In the genomic region with DNA sequence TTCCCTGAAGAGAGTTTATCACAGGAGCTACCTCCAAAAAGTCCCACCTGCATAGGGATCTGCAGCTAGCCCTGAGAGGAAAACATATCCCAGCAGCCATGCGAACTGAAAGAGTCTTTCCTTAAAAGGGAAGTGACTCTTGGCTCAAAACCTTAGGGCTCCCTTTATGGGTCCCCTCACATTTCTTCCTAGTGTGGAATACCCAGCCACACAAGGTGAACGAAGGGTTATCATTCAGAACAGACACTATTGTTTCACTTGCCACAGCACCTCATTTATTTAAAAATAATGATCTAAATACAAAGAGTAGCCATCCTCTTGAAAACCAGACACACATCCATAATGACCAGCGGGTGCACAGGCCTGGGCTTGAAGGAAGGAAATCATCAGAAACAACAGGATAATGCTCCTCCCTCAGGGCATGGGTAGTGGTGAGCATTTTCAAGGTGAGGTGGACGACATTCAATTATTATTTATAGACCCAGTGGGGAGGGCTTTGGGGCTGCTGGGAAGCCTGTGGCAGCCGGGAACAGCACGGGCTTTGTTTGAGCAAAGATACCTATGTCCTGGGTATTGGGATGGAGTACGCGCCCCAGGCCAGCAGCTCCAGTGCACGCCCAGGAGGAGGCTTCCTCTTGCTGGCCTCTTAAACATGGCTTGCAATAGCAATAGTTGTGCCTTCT, we compare ENCODE assay signal across 16 cellular contexts.
A peak's percentile ranks its signal among the peaks of the same experiment; 100 is the strongest.
DNase-seq lines count a peak whose midpoint lies in the region; ATAC-seq and TF ChIP-seq lines count a peak whose summit lies in the region.
"Had no signal": no experiment of that assay in that cellular context is flagged by ENCODE, and none has a peak within 500 bp of the region (broad histone marks: within the 10 kb centered on the region; RNA-seq: fewer than 3 reads in every experiment).

No MANE protein-coding gene starts in this region.

- intact Hi-C loops in activated CD4-positive, alpha-beta T cell treated with anti-CD3 and anti-CD28 coated beads for 36 hours (cut with DNase I, micrococcal nuclease): no loop called here

- no peak overlapping the region for H3K4me2 ChIP-seq in neural progenitor cell

- H3K27me3 ChIP-seq in gastroesophageal sphincter: peaks cover 4% of the 10 kb centered on the region
- no peaks in the 10 kb centered on the region for H3K27me3 ChIP-seq in neural progenitor cell
- H3K27me3 ChIP-seq: suprapubic skin had no signal

- no peak overlapping the region for H3K9ac ChIP-seq in neural progenitor cell
- H3K9ac ChIP-seq: GM23248 had no signal

- ATAC-seq in gastroesophageal sphincter: peak; percentile 21
- no peak for ATAC-seq in activated CD4-positive, alpha-beta T cell treated with anti-CD3 and anti-CD28 coated beads for 36 hours
- ATAC-seq: natural killer cell, T-helper 17 cell had no signal

- TF ChIP-seq POLR2A in gastroesophageal sphincter (IDR thresholded peaks at IDR 0.05): no peak

- CTCF ChIA-PET in activated CD4-positive, alpha-beta T cell treated with anti-CD3 and anti-CD28 coated beads for 36 hours (lab: Charles Lee): interaction anchor here (1.0 kb wide), 1 partner anchor 153 kb away, joined by 7 read pairs; no protein-coding TSS in a partner anchor

- H4K20me1 ChIP-seq in neural progenitor cell (ENCODE audit: low read depth): no peaks in the 10 kb centered on the region

- H3K27ac ChIP-seq in gastroesophageal sphincter (peak overlapping the region in 2 of 4 donors; percentile 24), neural progenitor cell (no peak overlapping the region)
- H3K27ac ChIP-seq: coronary artery, GM23248, suprapubic skin had no signal

- H3K9me3 ChIP-seq in gastroesophageal sphincter (no peaks in the 10 kb centered on the region), neural progenitor cell (ENCODE audit: low read depth) (no peaks in the 10 kb centered on the region)
- H3K9me3 ChIP-seq: suprapubic skin had no signal

- H3K36me3 ChIP-seq in gastroesophageal sphincter (no peaks in the 10 kb centered on the region), neural progenitor cell (no peaks in the 10 kb centered on the region)
- H3K36me3 ChIP-seq: suprapubic skin had no signal

- H3K79me2 ChIP-seq in neural progenitor cell (ENCODE audit: low read depth): no peaks in the 10 kb centered on the region

- H3K4me3 Mint-ChIP-seq in neural progenitor cell: no peak overlapping the region
- H3K4me3 Mint-ChIP-seq in activated CD4-positive, alpha-beta T cell treated with anti-CD3 and anti-CD28 coated beads for 36 hours: no peak overlapping the region
- H3K4me3 Mint-ChIP-seq: natural killer cell, T-helper 17 cell had no signal

- no peak for TF ChIP-seq EP300 in gastroesophageal sphincter (IDR thresholded peaks at IDR 0.05)

- no peaks in the 10 kb centered on the region for H3K9me3 Mint-ChIP-seq in neural progenitor cell
- no peaks in the 10 kb centered on the region for H3K9me3 Mint-ChIP-seq in activated CD4-positive, alpha-beta T cell treated with anti-CD3 and anti-CD28 coated beads for 36 hours (ENCODE audit: low read depth)
- H3K9me3 Mint-ChIP-seq: natural killer cell had no signal

- TF ChIP-seq CTCF in gastroesophageal sphincter (IDR thresholded peaks at IDR 0.05) (no peak), neural progenitor cell (IDR thresholded peaks at IDR 0.05) (no peak)

- peaks cover 10% of the 10 kb centered on the region for H3K27me3 Mint-ChIP-seq in neural progenitor cell (ENCODE audit: insufficient read depth, low read depth)
- H3K27me3 Mint-ChIP-seq in activated CD4-positive, alpha-beta T cell treated with anti-CD3 and anti-CD28 coated beads for 36 hours: no peaks in the 10 kb centered on the region

- no peaks in the 10 kb centered on the region for H3K36me3 Mint-ChIP-seq in neural progenitor cell
- H3K36me3 Mint-ChIP-seq in activated CD4-positive, alpha-beta T cell treated with anti-CD3 and anti-CD28 coated beads for 36 hours (ENCODE audit: low read depth): no peaks in the 10 kb centered on the region
- H3K36me3 Mint-ChIP-seq: CD14-positive monocyte, natural killer cell had no signal

- DNase-seq in NCI-H146 treated with DMSO at 0.1 percent for 48 hours (lab: John Stamatoyannopoulos, UW; ENCODE audit: unreplicated experiment) (peak; percentile 80), NCI-H748 treated with DMSO at 0.1 percent for 48 hours (lab: John Stamatoyannopoulos, UW) (peak; percentile 90), neural progenitor cell (ENCODE audit: low spot score) (no peak), cerebellar nuclear complex (lab: John Stamatoyannopoulos, UW) (no peak), NCI-H187 (lab: John Stamatoyannopoulos, UW) (no peak)
- DNase-seq in activated CD4-positive, alpha-beta T cell treated with anti-CD3 and anti-CD28 coated beads for 36 hours: no peak
- DNase-seq: activated CD4-positive, CD25-positive, alpha-beta regulatory T cell treated with anti-CD3 and anti-CD28 coated beads, Interleukin-2, amount 50 U/mL, for 72 hours; activated gamma-delta T cell treated with Interleukin-2 at 50 U/mL for 16 hours; natural killer cell; SHP77 treated with DMSO at 0.1 percent for 48 hours; T-helper 17 cell had no signal

- no peaks in the 10 kb centered on the region for H3K4me1 ChIP-seq in gastroesophageal sphincter
- H3K4me1 ChIP-seq in neural progenitor cell: no peaks in the 10 kb centered on the region

- 58 to 80% methylated on average over 2 to 6 of the region's 9 CpGs for WGBS in gastroesophageal sphincter (ENCODE audit: low coverage in 1 of 2), 2 donors

- H3K4me3 ChIP-seq in gastroesophageal sphincter: no peak overlapping the region
- H3K4me3 ChIP-seq in neural progenitor cell: no peak overlapping the region
- H3K4me3 ChIP-seq: coronary artery, GM23248, suprapubic skin had no signal

- H3K4me1 Mint-ChIP-seq in neural progenitor cell: peaks cover 18% of the 10 kb centered on the region
- no peaks in the 10 kb centered on the region for H3K4me1 Mint-ChIP-seq in activated CD4-positive, alpha-beta T cell treated with anti-CD3 and anti-CD28 coated beads for 36 hours
- H3K4me1 Mint-ChIP-seq: natural killer cell had no signal

- no peak overlapping the region for H2AFZ ChIP-seq in neural progenitor cell (replicated peaks)
- H2AFZ ChIP-seq: GM23248 had no signal

- POLR2A ChIA-PET in activated CD4-positive, alpha-beta T cell treated with anti-CD3 and anti-CD28 coated beads for 36 hours (lab: Charles Lee): no interaction called here

- H3K27ac Mint-ChIP-seq in neural progenitor cell: peak overlapping the region; percentile 69
- H3K27ac Mint-ChIP-seq in activated CD4-positive, alpha-beta T cell treated with anti-CD3 and anti-CD28 coated beads for 36 hours: no peak overlapping the region
- H3K27ac Mint-ChIP-seq: natural killer cell, T-helper 17 cell had no signal

- H3F3A ChIP-seq in neural progenitor cell (ENCODE audit: low read depth): no peaks in the 10 kb centered on the region

Comparison
In these comparisons a context has a peak if more than half of its experiments do, and no peak if none do; other contexts are left out.
1. DNase-seq: peak in NCI-H146 treated with DMSO at 0.1 percent for 48 hours (single experiment) and NCI-H748 treated with DMSO at 0.1 percent for 48 hours (single experiment); none in neural progenitor cell (single experiment), activated CD4-positive, alpha-beta T cell treated with anti-CD3 and anti-CD28 coated beads for 36 hours (single experiment), cerebellar nuclear complex (0 of 2) and NCI-H187 (0 of 2).